Comparison of ENCODE assay signal across 31 cellular contexts in the genomic region with DNA sequence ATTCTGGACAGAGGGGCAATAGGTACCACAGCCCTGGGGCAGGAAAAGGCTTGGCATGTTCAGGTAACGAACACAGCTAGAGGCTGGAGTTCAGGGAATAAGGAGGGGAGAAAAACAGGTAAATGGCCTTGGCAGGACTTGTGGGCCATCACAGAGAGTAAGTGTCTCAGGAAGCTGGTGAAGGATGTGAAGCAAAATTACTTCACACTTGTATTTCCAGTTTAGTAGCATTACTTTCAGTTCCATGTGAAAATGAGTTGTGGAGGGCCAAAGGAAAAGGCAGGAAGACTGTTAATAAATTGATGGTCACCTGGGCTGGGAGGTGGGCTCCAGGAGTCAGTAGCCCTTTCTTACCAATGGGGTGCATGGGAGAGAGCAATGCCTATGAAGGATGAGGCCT. TPM values are rescaled to one million over a fixed set of nuclear protein-coding genes. Genes with fewer than 3 reads are reported as not detected.
"Had no signal": no experiment of that assay in that cellular context is flagged by ENCODE, and none has a peak within 500 bp of the region (broad histone marks: within the 10 kb centered on the region; RNA-seq: fewer than 3 reads in every experiment).

No MANE protein-coding gene starts in this region.

- H3K27ac Mint-ChIP-seq: stimulated activated effector memory CD8-positive, alpha-beta T cell treated with anti-CD3 and anti-CD28 coated beads, Interleukin-12 subunit alpha, Interleukin-12 subunit beta, amount 100 ng/mL, for 72 hours; stimulated activated memory B cell treated with anti-CD40 and anti-IgM and Interleukin-4, amounts not matched to agents 10 μg/mL and 1 μg/mL and 100 μg/mL, for 72 hours; stimulated activated naive B cell treated with anti-CD40 and anti-IgM and Interleukin-4, amounts not matched to agents 10 μg/mL and 1 μg/mL and 100 μg/mL, for 72 hours; stimulated activated naive CD8-positive, alpha-beta T cell treated with anti-CD3 and anti-CD28 coated beads, Interleukin-15, Interleukin-2, amounts not matched to agents 100 ng/mL and 50 ng/mL, for 24 hours had no signal

- H3K4me3 Mint-ChIP-seq: stimulated activated effector memory CD8-positive, alpha-beta T cell treated with anti-CD3 and anti-CD28 coated beads, Interleukin-12 subunit alpha, Interleukin-12 subunit beta, amount 100 ng/mL, for 72 hours; stimulated activated memory B cell treated with anti-CD40 and anti-IgM and Interleukin-4, amounts not matched to agents 10 μg/mL and 1 μg/mL and 100 μg/mL, for 72 hours; stimulated activated naive B cell treated with anti-CD40 and anti-IgM and Interleukin-4, amounts not matched to agents 10 μg/mL and 1 μg/mL and 100 μg/mL, for 72 hours; stimulated activated naive CD8-positive, alpha-beta T cell treated with anti-CD3 and anti-CD28 coated beads, Interleukin-15, amount 100 ng/mL, for 72 hours; stimulated activated naive CD8-positive, alpha-beta T cell treated with anti-CD3 and anti-CD28 coated beads, Interleukin-15, Interleukin-2, amounts not matched to agents 100 ng/mL and 50 ng/mL, for 24 hours had no signal

- H3K9me3 Mint-ChIP-seq: stimulated activated effector memory CD8-positive, alpha-beta T cell treated with anti-CD3 and anti-CD28 coated beads, Interleukin-12 subunit alpha, Interleukin-12 subunit beta, amount 100 ng/mL, for 72 hours; stimulated activated naive CD8-positive, alpha-beta T cell treated with anti-CD3 and anti-CD28 coated beads, Interleukin-15, amount 100 ng/mL, for 72 hours; stimulated activated naive CD8-positive, alpha-beta T cell treated with anti-CD3 and anti-CD28 coated beads, Interleukin-15, Interleukin-2, amounts not matched to agents 100 ng/mL and 50 ng/mL, for 24 hours had no signal

- H3K27me3 Mint-ChIP-seq: stimulated activated memory B cell treated with anti-CD40 and anti-IgM and Interleukin-4, amounts not matched to agents 10 μg/mL and 1 μg/mL and 100 μg/mL, for 72 hours; stimulated activated naive CD8-positive, alpha-beta T cell treated with anti-CD3 and anti-CD28 coated beads, Interleukin-15, amount 100 ng/mL, for 72 hours had no signal

- H3K4me1 Mint-ChIP-seq: stimulated activated effector memory CD8-positive, alpha-beta T cell treated with anti-CD3 and anti-CD28 coated beads, Interleukin-12 subunit alpha, Interleukin-12 subunit beta, amount 100 ng/mL, for 72 hours; stimulated activated memory B cell treated with anti-CD40 and anti-IgM and Interleukin-4, amounts not matched to agents 10 μg/mL and 1 μg/mL and 100 μg/mL, for 72 hours; stimulated activated naive B cell treated with anti-CD40 and anti-IgM and Interleukin-4, amounts not matched to agents 10 μg/mL and 1 μg/mL and 100 μg/mL, for 72 hours; stimulated activated naive CD8-positive, alpha-beta T cell treated with anti-CD3 and anti-CD28 coated beads, Interleukin-15, amount 100 ng/mL, for 72 hours had no signal

- DNase-seq: stimulated activated CD4-positive, alpha-beta T cell treated with anti-CD3 and anti-CD28 coated beads, Interleukin-2, amount 100 ng/mL, for 48 hours; stimulated activated CD4-positive, alpha-beta T cell treated with anti-CD3 and anti-CD28 coated beads, Interleukin-4, amount 100 ng/mL, for 1 hour; stimulated activated CD4-positive, alpha-beta T cell treated with anti-CD3 and anti-CD28 coated beads, Interleukin-4, amount 100 ng/mL, for 24 hours; stimulated activated CD4-positive, alpha-beta T cell treated with anti-CD3 and anti-CD28 coated beads, Interleukin-4, amount 100 ng/mL, for 4 hours; stimulated activated CD8-positive, alpha-beta memory T cell treated with anti-CD3 and anti-CD28 coated beads, Interleukin-4, amount 100 ng/mL, for 48 hours; stimulated activated naive B cell treated with anti-CD40 and anti-IgM and Interleukin-4, amounts not matched to agents 10 μg/mL and 1 μg/mL and 100 μg/mL, for 72 hours; stimulated activated naive CD4-positive, alpha-beta T cell; stimulated activated naive CD4-positive, alpha-beta T cell treated with Interleukin-2 at 50 U/mL for 16 hours; stimulated activated naive CD8-positive, alpha-beta T cell treated with anti-CD3 and anti-CD28 coated beads, Interleukin-15, amount 100 ng/mL, for 72 hours; stimulated activated naive CD8-positive, alpha-beta T cell treated with anti-CD3 and anti-CD28 coated beads, Interleukin-15, Interleukin-2, amounts not matched to agents 100 U/mL and 50 U/mL, for 24 hours; stomach; substantia nigra; testis; thyroid gland; tibial artery; transverse colon; upper lobe of left lung; upper lobe of right lung; uterus had no signal

- H3K4me3 ChIP-seq: stomach, suprapubic skin, testis, thoracic aorta, thyroid gland, tibial artery, tibial nerve, transverse colon, upper lobe of left lung, upper lobe of right lung, uterus, vagina had no signal

- H3K36me3 Mint-ChIP-seq: stimulated activated effector memory CD8-positive, alpha-beta T cell treated with anti-CD3 and anti-CD28 coated beads, Interleukin-12 subunit alpha, Interleukin-12 subunit beta, amount 100 ng/mL, for 72 hours; stimulated activated memory B cell treated with anti-CD40 and anti-IgM and Interleukin-4, amounts not matched to agents 10 μg/mL and 1 μg/mL and 100 μg/mL, for 72 hours; stimulated activated naive B cell treated with anti-CD40 and anti-IgM and Interleukin-4, amounts not matched to agents 10 μg/mL and 1 μg/mL and 100 μg/mL, for 72 hours had no signal

- FAIRE-seq: urothelium cell line had no signal

- ATAC-seq: stimulated activated effector memory CD8-positive, alpha-beta T cell treated with anti-CD3 and anti-CD28 coated beads, Interleukin-12 subunit alpha, Interleukin-12 subunit beta, amount 100 ng/mL, for 72 hours; stimulated activated memory B cell treated with anti-CD40 and anti-IgM and Interleukin-4, amounts not matched to agents 10 μg/mL and 1 μg/mL and 100 μg/mL, for 72 hours; stimulated activated naive B cell treated with anti-CD40 and anti-IgM and Interleukin-4, amounts not matched to agents 10 μg/mL and 1 μg/mL and 100 μg/mL, for 72 hours; stimulated activated naive CD8-positive, alpha-beta T cell treated with anti-CD3 and anti-CD28 coated beads, Interleukin-15, amount 100 ng/mL, for 72 hours; stimulated activated naive CD8-positive, alpha-beta T cell treated with anti-CD3 and anti-CD28 coated beads, Interleukin-15, Interleukin-2, amounts not matched to agents 100 U/mL and 50 U/mL, for 24 hours; upper lobe of right lung had no signal

RNA-seq across cellular contexts. Expression of gene TRIM42, which starts 25.6 kb away (rescaled TPM):
- total RNA-seq: stomach, subcutaneous adipose tissue, suprapubic skin, temporal lobe, thoracic aorta, tibial nerve, transverse colon, upper lobe of left lung, upper lobe of right lung, ureter, urinary bladder, uterus, vagina had no signal
